Comparison of ENCODE assay signal across 17 cellular contexts in the genomic region with DNA sequence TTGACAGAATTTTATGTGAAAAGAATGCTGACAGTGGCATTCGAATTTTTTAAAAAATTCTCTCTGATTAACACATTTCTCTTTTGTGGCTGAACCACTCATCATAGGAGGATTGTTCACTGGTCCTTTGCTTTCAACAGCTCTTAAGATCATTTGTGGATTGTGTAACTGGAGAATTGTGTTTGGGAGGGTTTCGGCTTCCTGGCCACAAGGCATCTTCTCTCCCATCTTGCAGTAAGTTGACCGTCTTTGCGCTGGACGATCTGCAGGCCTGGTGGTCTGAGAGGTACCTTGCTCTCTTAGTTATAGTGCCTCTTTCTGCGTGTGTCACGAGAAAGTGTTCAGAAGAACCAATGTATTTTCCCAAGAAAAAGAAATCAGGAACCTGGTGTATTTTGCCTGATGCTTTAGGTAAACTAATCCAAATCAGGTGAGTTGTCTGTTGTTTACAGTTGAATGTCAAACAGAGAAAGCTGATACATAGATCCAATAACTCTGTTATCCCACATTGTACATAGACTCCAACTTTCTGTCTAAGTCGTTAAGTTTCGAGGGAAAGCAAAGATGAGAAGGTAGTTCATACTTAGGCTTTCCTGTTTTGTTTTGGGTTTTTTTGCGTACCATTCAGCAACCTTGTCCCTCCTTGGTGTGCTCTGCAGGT. TPM values are rescaled to one million over a fixed set of nuclear protein-coding genes. Genes with fewer than 3 reads are reported as not detected.
A peak's percentile ranks its signal among the peaks of the same experiment; 100 is the strongest.
DNase-seq lines count a peak whose midpoint lies in the region; TF ChIP-seq lines count a peak whose summit lies in the region.
"Had no signal": no experiment of that assay in that cellular context is flagged by ENCODE, and none has a peak within 500 bp of the region (broad histone marks: within the 10 kb centered on the region; RNA-seq: fewer than 3 reads in every experiment).

No MANE protein-coding gene starts in this region.

- H2BK5ac ChIP-seq in mesenchymal stem cell (ENCODE audit: low read depth, low read length, poor library complexity, severe bottlenecking) = no peak overlapping the region

- TF ChIP-seq EP300 in suprapubic skin (IDR thresholded peaks at IDR 0.05) = no peak

- peaks cover 14% of the 10 kb centered on the region for H3K4me1 Mint-ChIP-seq in progenitor cell of endocrine pancreas (ENCODE audit: low read depth)

- H3K27me3 Mint-ChIP-seq in progenitor cell of endocrine pancreas = peaks cover 37% of the 10 kb centered on the region

- H3K9me3 ChIP-seq in HEK293 (ENCODE audit: control insufficient read depth, insufficient read depth, low read depth, low read length) (no peaks in the 10 kb centered on the region), Peyer's patch (no peaks in the 10 kb centered on the region), suprapubic skin (no peaks in the 10 kb centered on the region), mesenchymal stem cell (ENCODE audit: control insufficient read depth, low read length) (no peaks in the 10 kb centered on the region)
- H3K9me3 ChIP-seq: SK-N-SH had no signal

- H3K4me3 Mint-ChIP-seq in progenitor cell of endocrine pancreas (ENCODE audit: low read depth) = no peak overlapping the region

- no peak overlapping the region for H3K9ac ChIP-seq in mesenchymal stem cell (ENCODE audit: low read length)
- H3K9ac ChIP-seq: SK-N-SH had no signal

- H4K91ac ChIP-seq in mesenchymal stem cell (ENCODE audit: low read length) = no peak overlapping the region

- no peak overlapping the region for H2BK15ac ChIP-seq in mesenchymal stem cell (ENCODE audit: low read depth, poor library complexity, severe bottlenecking)

- H2AK5ac ChIP-seq in mesenchymal stem cell (ENCODE audit: low read length, severe bottlenecking) = no peak overlapping the region

- H3K27ac Mint-ChIP-seq in progenitor cell of endocrine pancreas = peak overlapping the region; percentile 54
- H3K27ac Mint-ChIP-seq: CD4-positive, CD25-positive, alpha-beta regulatory T cell had no signal

- H3K79me1 ChIP-seq in mesenchymal stem cell (replicated peaks; ENCODE audit: low read length, poor library complexity, severe bottlenecking) = no peaks in the 10 kb centered on the region

- no peak overlapping the region for H3K23ac ChIP-seq in mesenchymal stem cell (ENCODE audit: low read length in 2 of 2)

- no peaks in the 10 kb centered on the region for H3K36me3 Mint-ChIP-seq in progenitor cell of endocrine pancreas (ENCODE audit: insufficient read depth)
- H3K36me3 Mint-ChIP-seq: CD4-positive, CD25-positive, alpha-beta regulatory T cell had no signal

- no peak overlapping the region for H3K4me2 ChIP-seq in mesenchymal stem cell (ENCODE audit: low read length, poor library complexity, severe bottlenecking)
- H3K4me2 ChIP-seq: SK-N-SH had no signal

- H2AFZ ChIP-seq in mesenchymal stem cell (ENCODE audit: low read depth, low read length) = no peak overlapping the region

- H3K18ac ChIP-seq in mesenchymal stem cell (ENCODE audit: low read depth in 1 of 2, low read length in 2 of 2) = no peak overlapping the region

- no peak overlapping the region for H3K4me3 ChIP-seq in HEK293 (ENCODE audit: low read depth, low read length)
- no peak overlapping the region for H3K4me3 ChIP-seq in Peyer's patch
- H3K4me3 ChIP-seq in suprapubic skin = no peak overlapping the region
- H3K4me3 ChIP-seq in mesenchymal stem cell (ENCODE audit: insufficient read depth in 1 of 2, low read depth in 1 of 2, low read length in 2 of 2) = no peak overlapping the region

- H3K9me3 Mint-ChIP-seq in progenitor cell of endocrine pancreas (ENCODE audit: low read depth) = no peaks in the 10 kb centered on the region
- H3K9me3 Mint-ChIP-seq: CD4-positive, CD25-positive, alpha-beta regulatory T cell had no signal

- DNase-seq in Peyer's patch (no peak), fibroblast of gingiva (ENCODE audit: low read depth) (peak; percentile 84), progenitor cell of endocrine pancreas (ENCODE audit: low spot score, unreplicated experiment) (no peak), suprapubic skin (ENCODE audit: low spot score in 2 of 2) (no peak), mesenchymal stem cell (no peak), SHP77 treated with DMSO at 0.1 percent for 48 hours (lab: John Stamatoyannopoulos, UW) (no peak), T-helper 1 cell (no peak)
- DNase-seq: ACHN, HCEC 1CT, MV-4-11, NCI-H187 treated with DMSO at 0.1 percent for 48 hours, NCI-H2171 treated with DMSO at 0.1 percent for 48 hours, NCI-H446 treated with DMSO at 0.1 percent for 48 hours, SK-N-SH had no signal

- TF ChIP-seq POLR2A in Peyer's patch (IDR thresholded peaks at IDR 0.05) (no peak), suprapubic skin (IDR thresholded peaks at IDR 0.05) (no peak)

- H4K8ac ChIP-seq in mesenchymal stem cell (ENCODE audit: low read length) = no peak overlapping the region

- CTCF ChIA-PET in HEK293 (lab: Yijun Ruan, JAX) = interaction anchor here (0.7 to 2.5 kb wide), 3 partner anchors 14 to 717 kb away, joined by 3 to 19 read pairs (median 4); no protein-coding TSS in a partner anchor

- POLR2A ChIA-PET in HEK293 (lab: Yijun Ruan, JAX) = no interaction called here

- peak overlapping the region in 1 of 2 experiments; percentile 51 for H2BK12ac ChIP-seq in mesenchymal stem cell (ENCODE audit: low read length in 2 of 2)

- peaks cover 6% of the 10 kb centered on the region for H3K4me1 ChIP-seq in HEK293 (ENCODE audit: control insufficient read depth, insufficient read depth, low read length)
- H3K4me1 ChIP-seq in Peyer's patch = no peaks in the 10 kb centered on the region
- peaks cover 16% of the 10 kb centered on the region for H3K4me1 ChIP-seq in suprapubic skin
- peaks cover 6% of the 10 kb centered on the region for H3K4me1 ChIP-seq in mesenchymal stem cell (ENCODE audit: control insufficient read depth, insufficient read depth, low read depth, low read length)

- H3K4ac ChIP-seq in mesenchymal stem cell (ENCODE audit: low read depth in 1 of 2, low read length in 2 of 2) = no peak overlapping the region

- H3K27me3 ChIP-seq in Peyer's patch (no peaks in the 10 kb centered on the region), suprapubic skin (peaks cover 7% of the 10 kb centered on the region), mesenchymal stem cell (ENCODE audit: control insufficient read depth in 1 of 2, insufficient read depth in 1 of 2, low read length in 2 of 2) (no peaks in the 10 kb centered on the region)

- H3K27ac ChIP-seq in HEK293 (ENCODE audit: extremely low read depth, low read depth, low read length) (no peak overlapping the region), Peyer's patch (peak overlapping the region in 3 of 4 donors; percentile 3 to 97 (median 42)), suprapubic skin (no peak overlapping the region), mesenchymal stem cell (ENCODE audit: low read length, poor library complexity, severe bottlenecking) (no peak overlapping the region)
- H3K27ac ChIP-seq: HL-60 had no signal

- H2BK120ac ChIP-seq in mesenchymal stem cell (ENCODE audit: low read depth, low read length) = no peak overlapping the region

- no peaks in the 10 kb centered on the region for H3K36me3 ChIP-seq in HEK293 (ENCODE audit: control insufficient read depth in 2 of 2, insufficient read depth in 1 of 2, low read length in 2 of 2)
- H3K36me3 ChIP-seq in Peyer's patch = no peaks in the 10 kb centered on the region
- no peaks in the 10 kb centered on the region for H3K36me3 ChIP-seq in suprapubic skin
- H3K36me3 ChIP-seq in mesenchymal stem cell (ENCODE audit: control insufficient read depth in 1 of 2, insufficient read depth in 2 of 2, low read depth in 1 of 2, low read length in 2 of 2) = no peaks in the 10 kb centered on the region

- WGBS in suprapubic skin = 92% methylated on average over 10 of the region's 10 CpGs
- WGBS in mesenchymal stem cell = 89% methylated on average over 9 of the region's 10 CpGs

- TF ChIP-seq CTCF in HEK293 (tag by site-specific recombination; IDR thresholded peaks at IDR 0.05) (no peak), Peyer's patch (IDR thresholded peaks at IDR 0.05) (no peak), progenitor cell of endocrine pancreas (IDR thresholded peaks at IDR 0.05; ENCODE audit: unreplicated experiment) (no peak), suprapubic skin (IDR thresholded peaks at IDR 0.05) (no peak)

- H3K14ac ChIP-seq in mesenchymal stem cell (ENCODE audit: low read length in 2 of 2) = no peak overlapping the region

TF ChIP-seq in HEK293, 187 proteins besides CTCF, POLR2A, EP300 and RAD21 (continues in another document):
- TF ChIP-seq ZNF248 (tag by site-specific recombination; IDR thresholded peaks at IDR 0.05) (no peak), ZBTB17 (tag by site-specific recombination; IDR thresholded peaks at IDR 0.05) (peak; percentile 54; the same call in 1 of the 2 replicates)

RNA-seq across cellular contexts. Expression of a gene that starts 14.8 kb away (rescaled TPM):
- total RNA-seq in Peyer's patch (10 to 100 TPM; 10.3 to 23.9 (median 19.1) TPM), progenitor cell of endocrine pancreas (24.4 and 24.8 TPM in 2 replicates), suprapubic skin (10 to 100 TPM; 17.7 to 28.1 (median 20.3) TPM)
- polyA plus RNA-seq in mesenchymal stem cell (2013, experiment 1 of 2) = 15.7 TPM
- 15.8 TPM for polyA plus RNA-seq in mesenchymal stem cell (2013, experiment 2 of 2)

RNA-seq across cellular contexts. Expression of a gene that starts 50.8 kb away (rescaled TPM):
- 10 to 100 TPM in 1 of 4 donors, 1 to 10 TPM in 3; 3.1 to 10.7 (median 4.8) TPM for total RNA-seq in Peyer's patch
- total RNA-seq in progenitor cell of endocrine pancreas = 0.67 and 1.3 TPM in 2 replicates
- total RNA-seq in suprapubic skin = 1 to 10 TPM in 3 of 4 donors, under 1 TPM in 1; 0.68 to 8.8 (median 3.1) TPM
- polyA plus RNA-seq in mesenchymal stem cell (2013, experiment 1 of 2) = 0.35 TPM
- polyA plus RNA-seq in mesenchymal stem cell (2013, experiment 2 of 2) = 0.52 TPM

Comparison
In these comparisons a context has a peak if more than half of its experiments do, and no peak if none do; other contexts are left out.
1. H3K27ac ChIP-seq: peak in Peyer's patch (3 of 4); none in HEK293 (single experiment), suprapubic skin (single experiment) and mesenchymal stem cell (single experiment).